ENCODE assay signal across 12 cellular contexts in genomic region chr17:81339180-81339501, GRCh38. TPM values are rescaled to one million over a fixed set of nuclear protein-coding genes. Genes with fewer than 3 reads are reported as not detected.
A peak's percentile ranks its signal among the peaks of the same experiment; 100 is the strongest.
DNase-seq lines count a peak whose midpoint lies in the region; ATAC-seq and TF ChIP-seq lines count a peak whose summit lies in the region.
"Had no signal": no experiment of that assay in that cellular context is flagged by ENCODE, and none has a peak within 500 bp of the region (broad histone marks: within the 10 kb centered on the region; RNA-seq: fewer than 3 reads in every experiment).

No MANE protein-coding gene starts in this region.

- no peaks in the 10 kb centered on the region for H3K36me3 ChIP-seq in lower lobe of right lung
- no peaks in the 10 kb centered on the region for H3K36me3 ChIP-seq in subcutaneous abdominal adipose tissue (ENCODE audit: control insufficient read depth in 5 of 5, insufficient read depth in 5 of 5, low read length in 5 of 5)
- H3K36me3 ChIP-seq: tibial artery had no signal

- H3K4me1 Mint-ChIP-seq in activated naive CD4-positive, alpha-beta T cell treated with anti-CD3 and anti-CD28 coated beads, Interleukin-2, amount 50 U/mL, for 24 hours: peaks cover 16% of the 10 kb centered on the region
- H3K4me1 Mint-ChIP-seq in activated naive CD4-positive, alpha-beta T cell treated with anti-CD3 and anti-CD28 coated beads, Interleukin-2, amount 10 ng/mL, durations not matched to agents 7 days and 5 days: peaks cover 11% of the 10 kb centered on the region
- H3K4me1 Mint-ChIP-seq in HFFc6 (ENCODE audit: low read depth): peaks cover 12% of the 10 kb centered on the region
- H3K4me1 Mint-ChIP-seq: memory B cell had no signal

- DNase-seq in activated naive CD4-positive, alpha-beta T cell treated with anti-CD3 and anti-CD28 coated beads, Interleukin-2, amount 10 ng/mL, durations not matched to agents 7 days and 5 days: no peak
- DNase-seq in astrocyte of the cerebellum (ENCODE audit: low read depth): no peak
- DNase-seq in lower lobe of right lung: no peak
- DNase-seq in HFFc6: no peak
- DNase-seq in posterior cingulate gyrus: no peak
- DNase-seq: activated naive CD8-positive, alpha-beta T cell treated with anti-CD3 and anti-CD28 coated beads, Interleukin-2, amount 10 ng/mL, durations not matched to agents 7 days and 5 days; effector CD8-positive, alpha-beta T cell; tibial artery had no signal

- CTCF ChIA-PET in activated naive CD4-positive, alpha-beta T cell treated with anti-CD3 and anti-CD28 coated beads, Interleukin-2, amount 10 ng/mL, durations not matched to agents 7 days and 5 days (lab: Charles Lee): no interaction called here

- peak overlapping the region; percentile 8 for H3K27ac Mint-ChIP-seq in activated naive CD4-positive, alpha-beta T cell treated with anti-CD3 and anti-CD28 coated beads, Interleukin-2, amount 50 U/mL, for 24 hours
- no peak overlapping the region for H3K27ac Mint-ChIP-seq in activated naive CD4-positive, alpha-beta T cell treated with anti-CD3 and anti-CD28 coated beads, Interleukin-2, amount 10 ng/mL, durations not matched to agents 7 days and 5 days
- H3K27ac Mint-ChIP-seq in HFFc6: no peak overlapping the region
- H3K27ac Mint-ChIP-seq: activated naive CD8-positive, alpha-beta T cell treated with anti-CD3 and anti-CD28 coated beads, Interleukin-2, amount 10 ng/mL, durations not matched to agents 7 days and 5 days; memory B cell had no signal

- H3K4me1 ChIP-seq in lower lobe of right lung (peaks cover 75% of the 10 kb centered on the region), subcutaneous abdominal adipose tissue (ENCODE audit: control insufficient read depth in 5 of 5, insufficient read depth in 5 of 5, low read length in 5 of 5) (peaks cover 23 to 92% (median 89%) of the 10 kb centered on the region in 5 donors)

- H3K36me3 Mint-ChIP-seq in activated naive CD4-positive, alpha-beta T cell treated with anti-CD3 and anti-CD28 coated beads, Interleukin-2, amount 50 U/mL, for 24 hours: no peaks in the 10 kb centered on the region
- H3K36me3 Mint-ChIP-seq in activated naive CD4-positive, alpha-beta T cell treated with anti-CD3 and anti-CD28 coated beads, Interleukin-2, amount 10 ng/mL, durations not matched to agents 7 days and 5 days: no peaks in the 10 kb centered on the region
- H3K36me3 Mint-ChIP-seq in HFFc6 (ENCODE audit: low read depth): no peaks in the 10 kb centered on the region; the same call in 1 of the 2 replicates
- H3K36me3 Mint-ChIP-seq: activated naive CD8-positive, alpha-beta T cell treated with anti-CD3 and anti-CD28 coated beads, Interleukin-2, amount 10 ng/mL, durations not matched to agents 7 days and 5 days; memory B cell had no signal

- H3K9me3 ChIP-seq in lower lobe of right lung (no peaks in the 10 kb centered on the region), subcutaneous abdominal adipose tissue (ENCODE audit: control insufficient read depth in 5 of 5, low read length in 5 of 5) (no peaks in the 10 kb centered on the region)
- H3K9me3 ChIP-seq: tibial artery had no signal

- intact Hi-C loops in lower lobe of right lung (cut with DNase I) (no loop called here), posterior cingulate gyrus (cut with DNase I) (no loop called here)

- ATAC-seq in lower lobe of right lung (no peak), GM21526 (IDR thresholded peaks at IDR 0.05; ENCODE audit: low FRiP score, unreplicated experiment) (no peak)

- TF ChIP-seq CTCF in astrocyte of the cerebellum (IDR thresholded peaks at IDR 0.05; ENCODE audit: low read depth, low read length, missing control alignments): peak; percentile 1
- TF ChIP-seq CTCF in lower lobe of right lung (IDR thresholded peaks at IDR 0.05): no peak
- no peak for TF ChIP-seq CTCF in HFFc6 (IDR thresholded peaks at IDR 0.05)

- H3K4me3 ChIP-seq in astrocyte of the cerebellum (ENCODE audit: low read depth, low read length) (no peak overlapping the region), lower lobe of right lung (no peak overlapping the region), subcutaneous abdominal adipose tissue (ENCODE audit: low read depth in 1 of 5, low read length in 5 of 5) (peak overlapping the region in 2 of 5 donors; percentile 13 to 31)
- H3K4me3 ChIP-seq: tibial artery had no signal

- peaks cover 22% of the 10 kb centered on the region for H3K27me3 Mint-ChIP-seq in activated naive CD4-positive, alpha-beta T cell treated with anti-CD3 and anti-CD28 coated beads, Interleukin-2, amount 50 U/mL, for 24 hours
- H3K27me3 Mint-ChIP-seq in activated naive CD4-positive, alpha-beta T cell treated with anti-CD3 and anti-CD28 coated beads, Interleukin-2, amount 10 ng/mL, durations not matched to agents 7 days and 5 days: peaks cover 70% of the 10 kb centered on the region
- H3K27me3 Mint-ChIP-seq in HFFc6 (ENCODE audit: insufficient read depth): peaks cover 4% of the 10 kb centered on the region

- in situ Hi-C loops in astrocyte of the cerebellum (cut with HindIII; ENCODE audit: low sequenced_read_pairs): no loop called here

- peak overlapping the region in 3 of 5 donors; percentile 17 to 58 (median 50) for H3K9ac ChIP-seq in subcutaneous abdominal adipose tissue (ENCODE audit: low read length in 5 of 5)

- no peaks in the 10 kb centered on the region for H3K9me3 Mint-ChIP-seq in activated naive CD4-positive, alpha-beta T cell treated with anti-CD3 and anti-CD28 coated beads, Interleukin-2, amount 50 U/mL, for 24 hours
- no peaks in the 10 kb centered on the region for H3K9me3 Mint-ChIP-seq in activated naive CD4-positive, alpha-beta T cell treated with anti-CD3 and anti-CD28 coated beads, Interleukin-2, amount 10 ng/mL, durations not matched to agents 7 days and 5 days
- no peaks in the 10 kb centered on the region for H3K9me3 Mint-ChIP-seq in HFFc6
- H3K9me3 Mint-ChIP-seq: activated naive CD8-positive, alpha-beta T cell treated with anti-CD3 and anti-CD28 coated beads, Interleukin-2, amount 10 ng/mL, durations not matched to agents 7 days and 5 days; memory B cell had no signal

- no peak overlapping the region for H3K4me3 Mint-ChIP-seq in activated naive CD4-positive, alpha-beta T cell treated with anti-CD3 and anti-CD28 coated beads, Interleukin-2, amount 50 U/mL, for 24 hours
- H3K4me3 Mint-ChIP-seq in activated naive CD4-positive, alpha-beta T cell treated with anti-CD3 and anti-CD28 coated beads, Interleukin-2, amount 10 ng/mL, durations not matched to agents 7 days and 5 days: no peak overlapping the region
- H3K4me3 Mint-ChIP-seq in HFFc6: no peak overlapping the region
- H3K4me3 Mint-ChIP-seq: activated naive CD8-positive, alpha-beta T cell treated with anti-CD3 and anti-CD28 coated beads, Interleukin-2, amount 10 ng/mL, durations not matched to agents 7 days and 5 days; memory B cell had no signal

- H3K27ac ChIP-seq in lower lobe of right lung (peak overlapping the region; percentile 93), subcutaneous abdominal adipose tissue (ENCODE audit: low read depth, low read length) (peak overlapping the region; percentile 96)
- H3K27ac ChIP-seq: tibial artery had no signal

- H3K27me3 ChIP-seq in lower lobe of right lung (ENCODE audit: low read depth) (peaks cover 14% of the 10 kb centered on the region), subcutaneous abdominal adipose tissue (ENCODE audit: control insufficient read depth in 5 of 5, insufficient read depth in 4 of 5, low read length in 5 of 5) (no peaks in the 10 kb centered on the region)

RNA-seq across cellular contexts. Expression of gene SLC38A10, which starts 44.0 kb away (rescaled TPM):
- total RNA-seq in lower lobe of right lung: 98.1 TPM
- 10 to 100 TPM; 71.2 to 88.3 (median 72.2) TPM for total RNA-seq in HFFc6 (2021; fragmentation: NEBNext Ultra II Directional; extraction: Animal tissue kit (Norgen Biotek cat#: 25700))

RNA-seq across cellular contexts. Expression of gene BAHCC1, which starts 56.1 kb away (rescaled TPM):
- total RNA-seq in lower lobe of right lung: 19.9 TPM
- total RNA-seq in HFFc6 (2021; fragmentation: NEBNext Ultra II Directional; extraction: Animal tissue kit (Norgen Biotek cat#: 25700)): 1 to 10 TPM; 7.3 to 9.7 (median 8.3) TPM
